1 cellular context compared by ENCODE assay signal in genomic region chr10:80460399-80461207, GRCh38.
TF ChIP-seq lines count a peak whose summit lies in the region.

No MANE protein-coding gene starts in this region.

TF ChIP-seq in IMR-90, 13 proteins besides CTCF, POLR2A, EP300 and RAD21 (continued from another document):
- TF ChIP-seq USF2 (IDR thresholded peaks at IDR 0.05; ENCODE audit: low read depth, low read length) (no peak), RCOR1 (IDR thresholded peaks at IDR 0.05; ENCODE audit: insufficient replicate concordance, low read length) (no peak), ELK1 (IDR thresholded peaks at IDR 0.05; ENCODE audit: borderline replicate concordance, low read depth, low read length) (no peak), CEBPB (IDR thresholded peaks at IDR 0.05; ENCODE audit: low read depth, low read length) (no peak), BHLHE40 (IDR thresholded peaks at IDR 0.05; ENCODE audit: low read depth, low read length) (no peak), FOS (IDR thresholded peaks at IDR 0.05; ENCODE audit: low read depth, low read length) (no peak), MAZ (IDR thresholded peaks at IDR 0.05; ENCODE audit: borderline replicate concordance, low read depth, low read length) (no peak), CHD1 (IDR thresholded peaks at IDR 0.05; ENCODE audit: low read depth, low read length) (no peak), MAFK (IDR thresholded peaks at IDR 0.05; ENCODE audit: low read depth, low read length) (no peak), RFX5 (IDR thresholded peaks at IDR 0.05; ENCODE audit: low read depth, low read length) (no peak), NFE2L2 (IDR thresholded peaks at IDR 0.05; ENCODE audit: low read depth, low read length) (no peak)
